ENCODE assay signal across 1 cellular context in genomic region chr9:6412572-6413364, GRCh38.
A peak's percentile ranks its signal among the peaks of the same experiment; 100 is the strongest.
TF ChIP-seq lines count a peak whose summit lies in the region.

UHRF2 (plus strand) TSS chr9:6413199; CDS start chr9:6413491, 292 bp downstream.

TF ChIP-seq in HepG2, 621 proteins besides CTCF, POLR2A, EP300 and RAD21 (continued from another document and continues in another):
- TF ChIP-seq, protein P1, sequence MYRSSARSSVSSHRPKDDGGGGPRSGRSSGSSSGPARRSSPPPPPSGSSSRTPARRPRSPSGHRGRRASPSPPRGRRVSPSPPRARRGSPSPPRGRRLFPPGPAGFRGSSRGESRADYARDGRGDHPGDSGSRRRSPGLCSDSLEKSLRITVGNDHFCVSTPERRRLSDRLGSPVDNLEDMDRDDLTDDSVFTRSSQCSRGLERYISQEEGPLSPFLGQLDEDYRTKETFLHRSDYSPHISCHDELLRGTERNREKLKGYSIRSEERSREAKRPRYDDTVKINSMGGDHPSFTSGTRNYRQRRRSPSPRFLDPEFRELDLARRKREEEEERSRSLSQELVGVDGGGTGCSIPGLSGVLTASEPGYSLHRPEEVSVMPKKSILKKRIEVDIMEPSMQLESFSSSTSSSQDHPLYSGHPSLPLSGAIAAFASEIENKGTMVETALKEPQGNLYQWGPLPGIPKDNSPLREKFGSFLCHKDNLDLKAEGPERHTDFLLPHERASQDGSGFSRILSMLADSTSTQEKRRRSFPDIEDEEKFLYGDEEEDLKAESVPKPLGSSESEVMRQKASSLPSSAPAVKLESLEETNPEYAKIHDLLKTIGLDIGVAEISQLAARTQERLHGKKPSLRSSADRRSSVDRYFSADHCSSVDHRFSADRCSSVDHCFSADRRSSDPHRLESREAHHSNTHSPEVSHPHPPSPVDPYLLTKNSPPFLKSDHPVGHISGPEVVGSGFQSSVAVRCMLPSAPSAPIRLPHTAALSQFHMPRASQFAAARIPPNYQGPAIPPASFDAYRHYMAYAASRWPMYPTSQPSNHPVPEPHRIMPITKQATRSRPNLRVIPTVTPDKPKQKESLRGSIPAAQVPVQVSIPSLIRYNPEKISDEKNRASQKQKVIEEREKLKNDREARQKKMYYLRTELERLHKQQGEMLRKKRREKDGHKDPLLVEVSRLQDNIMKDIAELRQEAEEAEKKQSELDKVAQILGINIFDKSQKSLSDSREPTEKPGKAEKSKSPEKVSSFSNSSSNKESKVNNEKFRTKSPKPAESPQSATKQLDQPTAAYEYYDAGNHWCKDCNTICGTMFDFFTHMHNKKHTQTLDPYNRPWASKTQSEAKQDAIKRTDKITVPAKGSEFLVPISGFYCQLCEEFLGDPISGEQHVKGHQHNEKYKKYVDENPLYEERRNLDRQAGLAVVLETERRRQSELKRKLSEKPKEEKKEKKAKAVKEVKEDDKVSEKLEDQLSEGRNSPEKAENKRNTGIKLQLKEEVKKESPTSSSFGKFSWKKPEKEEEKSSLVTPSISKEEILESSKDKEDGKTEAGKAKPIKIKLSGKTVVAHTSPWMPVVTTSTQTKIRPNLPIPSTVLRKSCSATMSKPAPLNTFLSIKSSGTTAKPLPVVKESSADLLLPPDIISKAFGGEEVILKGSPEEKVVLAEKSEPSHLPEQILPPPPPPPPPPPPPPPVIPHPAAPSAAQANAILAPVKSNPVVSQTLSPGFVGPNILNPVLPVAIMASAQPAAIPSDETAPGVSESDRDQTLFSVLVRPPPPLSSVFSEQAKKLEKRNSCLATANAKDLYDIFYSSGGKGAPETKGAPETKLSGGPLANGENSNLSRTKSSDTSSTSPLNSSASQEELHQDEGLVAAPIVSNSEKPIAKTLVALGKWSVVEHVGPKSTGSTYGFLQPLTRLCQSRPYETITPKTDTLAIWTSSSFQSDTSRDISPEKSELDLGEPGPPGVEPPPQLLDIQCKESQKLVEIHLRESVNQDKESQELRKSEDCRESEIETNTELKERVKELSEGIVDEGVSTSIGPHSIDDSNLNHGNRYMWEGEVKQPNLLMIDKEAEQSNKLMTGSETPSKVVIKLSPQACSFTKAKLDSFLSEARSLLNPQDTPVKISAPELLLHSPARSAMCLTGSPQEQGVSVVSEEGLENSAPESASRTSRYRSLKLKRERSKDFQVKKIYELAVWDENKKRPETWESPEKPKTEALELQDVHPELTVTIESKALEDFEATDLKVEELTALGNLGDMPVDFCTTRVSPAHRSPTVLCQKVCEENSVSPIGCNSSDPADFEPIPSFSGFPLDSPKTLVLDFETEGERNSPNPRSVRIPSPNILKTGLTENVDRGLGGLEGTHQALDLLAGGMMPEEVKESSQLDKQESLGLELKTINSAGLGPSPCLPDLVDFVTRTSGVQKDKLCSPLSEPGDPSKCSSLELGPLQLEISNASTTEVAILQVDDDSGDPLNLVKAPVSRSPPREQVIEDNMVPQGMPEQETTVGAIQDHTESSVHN (CRISPR knock-in tag; IDR thresholded peaks at IDR 0.05) = no peak
- TF ChIP-seq ZNF788 (CRISPR knock-in tag; IDR thresholded peaks at IDR 0.05; ENCODE audit: borderline replicate concordance) (no peak; the same call in 1 of the 2 replicates), KLF13 (CRISPR knock-in tag; IDR thresholded peaks at IDR 0.05) (0 out of 2 replicates have a peak, but pooled peaks have one; percentile 43), GATAD2A (CRISPR knock-in tag; IDR thresholded peaks at IDR 0.05) (peak; percentile 39; the same call in 1 of the 2 replicates), PCBP1 (IDR thresholded peaks at IDR 0.05; ENCODE audit: borderline replicate concordance, low read depth, low read length) (no peak), FOSL2 (CRISPR knock-in tag; IDR thresholded peaks at IDR 0.05) (0 out of 2 replicates have a peak, but pooled peaks have one; percentile 31), ZFP1 (CRISPR knock-in tag; IDR thresholded peaks at IDR 0.05) (no peak), CCAR2 (optimal IDR thresholded peaks at IDR 0.05; ENCODE audit: low read depth, low read length) (no peak), CBX5 (CRISPR knock-in tag; IDR thresholded peaks at IDR 0.05; ENCODE audit: borderline replicate concordance) (0 out of 2 replicates have a peak, but pooled peaks have one; percentile 25), LBX2 (CRISPR knock-in tag; IDR thresholded peaks at IDR 0.05; ENCODE audit: borderline replicate concordance) (no peak), IRF2 (CRISPR knock-in tag; IDR thresholded peaks at IDR 0.05) (0 out of 2 replicates have a peak, but pooled peaks have one; percentile 33), SNRNP70 (IDR thresholded peaks at IDR 0.05; ENCODE audit: low read depth, low read length) (no peak), HOXD1 (CRISPR knock-in tag; IDR thresholded peaks at IDR 0.05) (peak; percentile 63; the same call in 1 of the 2 replicates), ZNF576 (CRISPR knock-in tag; IDR thresholded peaks at IDR 0.05) (no peak), CENPBD1 (CRISPR knock-in tag; IDR thresholded peaks at IDR 0.05; ENCODE audit: borderline replicate concordance, low read depth) (no peak), ZNF138 (CRISPR knock-in tag; IDR thresholded peaks at IDR 0.05; ENCODE audit: low read depth) (no peak), TP53 (CRISPR knock-in tag; conservative IDR thresholded peaks at IDR 0.05) (0 out of 2 replicates have a peak, but pooled peaks have one; percentile 54), SETDB1 (CRISPR knock-in tag; IDR thresholded peaks at IDR 0.05; ENCODE audit: borderline replicate concordance) (no peak), HOXA5 (CRISPR knock-in tag; IDR thresholded peaks at IDR 0.05) (peak; percentile 93), ZNF629 (CRISPR knock-in tag; conservative IDR thresholded peaks at IDR 0.05) (no peak), ZNF674 (CRISPR knock-in tag; IDR thresholded peaks at IDR 0.05; ENCODE audit: low read depth) (no peak)
- TF ChIP-seq, protein P2, sequence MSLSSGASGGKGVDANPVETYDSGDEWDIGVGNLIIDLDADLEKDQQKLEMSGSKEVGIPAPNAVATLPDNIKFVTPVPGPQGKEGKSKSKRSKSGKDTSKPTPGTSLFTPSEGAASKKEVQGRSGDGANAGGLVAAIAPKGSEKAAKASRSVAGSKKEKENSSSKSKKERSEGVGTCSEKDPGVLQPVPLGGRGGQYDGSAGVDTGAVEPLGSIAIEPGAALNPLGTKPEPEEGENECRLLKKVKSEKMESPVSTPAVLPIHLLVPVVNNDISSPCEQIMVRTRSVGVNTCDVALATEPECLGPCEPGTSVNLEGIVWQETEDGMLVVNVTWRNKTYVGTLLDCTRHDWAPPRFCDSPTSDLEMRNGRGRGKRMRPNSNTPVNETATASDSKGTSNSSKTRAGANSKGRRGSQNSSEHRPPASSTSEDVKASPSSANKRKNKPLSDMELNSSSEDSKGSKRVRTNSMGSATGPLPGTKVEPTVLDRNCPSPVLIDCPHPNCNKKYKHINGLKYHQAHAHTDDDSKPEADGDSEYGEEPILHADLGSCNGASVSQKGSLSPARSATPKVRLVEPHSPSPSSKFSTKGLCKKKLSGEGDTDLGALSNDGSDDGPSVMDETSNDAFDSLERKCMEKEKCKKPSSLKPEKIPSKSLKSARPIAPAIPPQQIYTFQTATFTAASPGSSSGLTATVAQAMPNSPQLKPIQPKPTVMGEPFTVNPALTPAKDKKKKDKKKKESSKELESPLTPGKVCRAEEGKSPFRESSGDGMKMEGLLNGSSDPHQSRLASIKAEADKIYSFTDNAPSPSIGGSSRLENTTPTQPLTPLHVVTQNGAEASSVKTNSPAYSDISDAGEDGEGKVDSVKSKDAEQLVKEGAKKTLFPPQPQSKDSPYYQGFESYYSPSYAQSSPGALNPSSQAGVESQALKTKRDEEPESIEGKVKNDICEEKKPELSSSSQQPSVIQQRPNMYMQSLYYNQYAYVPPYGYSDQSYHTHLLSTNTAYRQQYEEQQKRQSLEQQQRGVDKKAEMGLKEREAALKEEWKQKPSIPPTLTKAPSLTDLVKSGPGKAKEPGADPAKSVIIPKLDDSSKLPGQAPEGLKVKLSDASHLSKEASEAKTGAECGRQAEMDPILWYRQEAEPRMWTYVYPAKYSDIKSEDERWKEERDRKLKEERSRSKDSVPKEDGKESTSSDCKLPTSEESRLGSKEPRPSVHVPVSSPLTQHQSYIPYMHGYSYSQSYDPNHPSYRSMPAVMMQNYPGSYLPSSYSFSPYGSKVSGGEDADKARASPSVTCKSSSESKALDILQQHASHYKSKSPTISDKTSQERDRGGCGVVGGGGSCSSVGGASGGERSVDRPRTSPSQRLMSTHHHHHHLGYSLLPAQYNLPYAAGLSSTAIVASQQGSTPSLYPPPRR (CRISPR knock-in tag; IDR thresholded peaks at IDR 0.05; ENCODE audit: borderline replicate concordance) = no peak
- TF ChIP-seq, protein P3, sequence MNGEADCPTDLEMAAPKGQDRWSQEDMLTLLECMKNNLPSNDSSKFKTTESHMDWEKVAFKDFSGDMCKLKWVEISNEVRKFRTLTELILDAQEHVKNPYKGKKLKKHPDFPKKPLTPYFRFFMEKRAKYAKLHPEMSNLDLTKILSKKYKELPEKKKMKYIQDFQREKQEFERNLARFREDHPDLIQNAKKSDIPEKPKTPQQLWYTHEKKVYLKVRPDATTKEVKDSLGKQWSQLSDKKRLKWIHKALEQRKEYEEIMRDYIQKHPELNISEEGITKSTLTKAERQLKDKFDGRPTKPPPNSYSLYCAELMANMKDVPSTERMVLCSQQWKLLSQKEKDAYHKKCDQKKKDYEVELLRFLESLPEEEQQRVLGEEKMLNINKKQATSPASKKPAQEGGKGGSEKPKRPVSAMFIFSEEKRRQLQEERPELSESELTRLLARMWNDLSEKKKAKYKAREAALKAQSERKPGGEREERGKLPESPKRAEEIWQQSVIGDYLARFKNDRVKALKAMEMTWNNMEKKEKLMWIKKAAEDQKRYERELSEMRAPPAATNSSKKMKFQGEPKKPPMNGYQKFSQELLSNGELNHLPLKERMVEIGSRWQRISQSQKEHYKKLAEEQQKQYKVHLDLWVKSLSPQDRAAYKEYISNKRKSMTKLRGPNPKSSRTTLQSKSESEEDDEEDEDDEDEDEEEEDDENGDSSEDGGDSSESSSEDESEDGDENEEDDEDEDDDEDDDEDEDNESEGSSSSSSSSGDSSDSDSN (CRISPR knock-in tag; IDR thresholded peaks at IDR 0.05) = no peak
- TF ChIP-seq, protein P4, sequence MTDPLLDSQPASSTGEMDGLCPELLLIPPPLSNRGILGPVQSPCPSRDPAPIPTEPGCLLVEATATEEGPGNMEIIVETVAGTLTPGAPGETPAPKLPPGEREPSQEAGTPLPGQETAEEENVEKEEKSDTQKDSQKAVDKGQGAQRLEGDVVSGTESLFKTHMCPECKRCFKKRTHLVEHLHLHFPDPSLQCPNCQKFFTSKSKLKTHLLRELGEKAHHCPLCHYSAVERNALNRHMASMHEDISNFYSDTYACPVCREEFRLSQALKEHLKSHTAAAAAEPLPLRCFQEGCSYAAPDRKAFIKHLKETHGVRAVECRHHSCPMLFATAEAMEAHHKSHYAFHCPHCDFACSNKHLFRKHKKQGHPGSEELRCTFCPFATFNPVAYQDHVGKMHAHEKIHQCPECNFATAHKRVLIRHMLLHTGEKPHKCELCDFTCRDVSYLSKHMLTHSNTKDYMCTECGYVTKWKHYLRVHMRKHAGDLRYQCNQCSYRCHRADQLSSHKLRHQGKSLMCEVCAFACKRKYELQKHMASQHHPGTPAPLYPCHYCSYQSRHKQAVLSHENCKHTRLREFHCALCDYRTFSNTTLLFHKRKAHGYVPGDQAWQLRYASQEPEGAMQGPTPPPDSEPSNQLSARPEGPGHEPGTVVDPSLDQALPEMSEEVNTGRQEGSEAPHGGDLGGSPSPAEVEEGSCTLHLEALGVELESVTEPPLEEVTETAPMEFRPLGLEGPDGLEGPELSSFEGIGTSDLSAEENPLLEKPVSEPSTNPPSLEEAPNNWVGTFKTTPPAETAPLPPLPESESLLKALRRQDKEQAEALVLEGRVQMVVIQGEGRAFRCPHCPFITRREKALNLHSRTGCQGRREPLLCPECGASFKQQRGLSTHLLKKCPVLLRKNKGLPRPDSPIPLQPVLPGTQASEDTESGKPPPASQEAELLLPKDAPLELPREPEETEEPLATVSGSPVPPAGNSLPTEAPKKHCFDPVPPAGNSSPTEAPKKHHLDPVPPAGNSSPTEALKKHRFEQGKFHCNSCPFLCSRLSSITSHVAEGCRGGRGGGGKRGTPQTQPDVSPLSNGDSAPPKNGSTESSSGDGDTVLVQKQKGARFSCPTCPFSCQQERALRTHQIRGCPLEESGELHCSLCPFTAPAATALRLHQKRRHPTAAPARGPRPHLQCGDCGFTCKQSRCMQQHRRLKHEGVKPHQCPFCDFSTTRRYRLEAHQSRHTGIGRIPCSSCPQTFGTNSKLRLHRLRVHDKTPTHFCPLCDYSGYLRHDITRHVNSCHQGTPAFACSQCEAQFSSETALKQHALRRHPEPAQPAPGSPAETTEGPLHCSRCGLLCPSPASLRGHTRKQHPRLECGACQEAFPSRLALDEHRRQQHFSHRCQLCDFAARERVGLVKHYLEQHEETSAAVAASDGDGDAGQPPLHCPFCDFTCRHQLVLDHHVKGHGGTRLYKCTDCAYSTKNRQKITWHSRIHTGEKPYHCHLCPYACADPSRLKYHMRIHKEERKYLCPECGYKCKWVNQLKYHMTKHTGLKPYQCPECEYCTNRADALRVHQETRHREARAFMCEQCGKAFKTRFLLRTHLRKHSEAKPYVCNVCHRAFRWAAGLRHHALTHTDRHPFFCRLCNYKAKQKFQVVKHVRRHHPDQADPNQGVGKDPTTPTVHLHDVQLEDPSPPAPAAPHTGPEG (CRISPR knock-in tag; IDR thresholded peaks at IDR 0.05) = 0 out of 2 replicates have a peak, but pooled peaks have one; percentile 60
